In genomic region chrX:11148401-11148800, GRCh38 we compare ENCODE assay signal across 27 cellular contexts.
"Had no signal": no experiment of that assay in that cellular context is flagged by ENCODE, and none has a peak within 500 bp of the region (broad histone marks: within the 10 kb centered on the region; RNA-seq: fewer than 3 reads in every experiment).

No MANE protein-coding gene starts in this region.

- H3K36me3 ChIP-seq: stomach, suprapubic skin, thoracic aorta, thyroid gland, tibial artery, tibial nerve, transverse colon, upper lobe of left lung, upper lobe of right lung, uterus, vagina had no signal

- H3K27ac ChIP-seq: stomach, suprapubic skin, testis, thoracic aorta, tibial artery, tibial nerve, transverse colon, upper lobe of left lung, upper lobe of right lung, uterus, vagina had no signal

- H3K4me1 Mint-ChIP-seq: stimulated activated effector memory CD8-positive, alpha-beta T cell treated with anti-CD3 and anti-CD28 coated beads, Interleukin-12 subunit alpha, Interleukin-12 subunit beta, amount 100 ng/mL, for 72 hours; stimulated activated memory B cell treated with anti-CD40 and anti-IgM and Interleukin-4, amounts not matched to agents 10 μg/mL and 1 μg/mL and 100 μg/mL, for 72 hours; stimulated activated naive CD8-positive, alpha-beta T cell treated with anti-CD3 and anti-CD28 coated beads, Interleukin-15, amount 100 ng/mL, for 72 hours had no signal

- H3K9me3 Mint-ChIP-seq: stimulated activated effector memory CD8-positive, alpha-beta T cell treated with anti-CD3 and anti-CD28 coated beads, Interleukin-12 subunit alpha, Interleukin-12 subunit beta, amount 100 ng/mL, for 72 hours; stimulated activated memory B cell treated with anti-CD40 and anti-IgM and Interleukin-4, amounts not matched to agents 10 μg/mL and 1 μg/mL and 100 μg/mL, for 72 hours; stimulated activated naive CD8-positive, alpha-beta T cell treated with anti-CD3 and anti-CD28 coated beads, Interleukin-15, amount 100 ng/mL, for 72 hours; stimulated activated naive CD8-positive, alpha-beta T cell treated with anti-CD3 and anti-CD28 coated beads, Interleukin-15, Interleukin-2, amounts not matched to agents 100 ng/mL and 50 ng/mL, for 24 hours; type B pancreatic cell had no signal

- H3K9me3 ChIP-seq: stomach, suprapubic skin, testis, thoracic aorta, thyroid gland, tibial artery, tibial nerve, transverse colon, upper lobe of left lung, upper lobe of right lung, uterus, vagina had no signal

- H3K27me3 Mint-ChIP-seq: stimulated activated memory B cell treated with anti-CD40 and anti-IgM and Interleukin-4, amounts not matched to agents 10 μg/mL and 1 μg/mL and 100 μg/mL, for 72 hours; stimulated activated naive CD8-positive, alpha-beta T cell treated with anti-CD3 and anti-CD28 coated beads, Interleukin-15, amount 100 ng/mL, for 72 hours; type B pancreatic cell had no signal

- H3K27me3 ChIP-seq: suprapubic skin, testis, thyroid gland, tibial artery, transverse colon, upper lobe of left lung, upper lobe of right lung, uterus, vagina had no signal

- ATAC-seq: stimulated activated effector memory CD8-positive, alpha-beta T cell treated with anti-CD3 and anti-CD28 coated beads, Interleukin-12 subunit alpha, Interleukin-12 subunit beta, amount 100 ng/mL, for 72 hours; stimulated activated memory B cell treated with anti-CD40 and anti-IgM and Interleukin-4, amounts not matched to agents 10 μg/mL and 1 μg/mL and 100 μg/mL, for 72 hours; stimulated activated naive CD8-positive, alpha-beta T cell treated with anti-CD3 and anti-CD28 coated beads, Interleukin-15, amount 100 ng/mL, for 72 hours; stimulated activated naive CD8-positive, alpha-beta T cell treated with anti-CD3 and anti-CD28 coated beads, Interleukin-15, Interleukin-2, amounts not matched to agents 100 U/mL and 50 U/mL, for 24 hours; upper lobe of right lung had no signal

- H3K4me1 ChIP-seq: testis, tibial artery, tibial nerve, upper lobe of right lung, uterus, vagina had no signal

- H3K4me3 ChIP-seq: stomach, suprapubic skin, testis, thoracic aorta, thyroid gland, tibial artery, tibial nerve, transverse colon, upper lobe of left lung, upper lobe of right lung, uterus, vagina had no signal

- H3K27ac Mint-ChIP-seq: stimulated activated effector memory CD8-positive, alpha-beta T cell treated with anti-CD3 and anti-CD28 coated beads, Interleukin-12 subunit alpha, Interleukin-12 subunit beta, amount 100 ng/mL, for 72 hours; stimulated activated memory B cell treated with anti-CD40 and anti-IgM and Interleukin-4, amounts not matched to agents 10 μg/mL and 1 μg/mL and 100 μg/mL, for 72 hours; stimulated activated naive CD8-positive, alpha-beta T cell treated with anti-CD3 and anti-CD28 coated beads, Interleukin-15, amount 100 ng/mL, for 72 hours; stimulated activated naive CD8-positive, alpha-beta T cell treated with anti-CD3 and anti-CD28 coated beads, Interleukin-15, Interleukin-2, amounts not matched to agents 100 ng/mL and 50 ng/mL, for 24 hours; type B pancreatic cell had no signal

- DNase-seq: stimulated activated CD4-positive, alpha-beta T cell treated with anti-CD3 and anti-CD28 coated beads, Interleukin-2, amount 100 ng/mL, for 48 hours; stimulated activated CD4-positive, alpha-beta T cell treated with anti-CD3 and anti-CD28 coated beads, Interleukin-4, amount 100 ng/mL, for 1 hour; stimulated activated CD4-positive, alpha-beta T cell treated with anti-CD3 and anti-CD28 coated beads, Interleukin-4, amount 100 ng/mL, for 24 hours; stimulated activated CD4-positive, alpha-beta T cell treated with anti-CD3 and anti-CD28 coated beads, Interleukin-4, amount 100 ng/mL, for 4 hours; stimulated activated CD8-positive, alpha-beta memory T cell treated with anti-CD3 and anti-CD28 coated beads, Interleukin-4, amount 100 ng/mL, for 48 hours; stimulated activated naive CD4-positive, alpha-beta T cell; stimulated activated naive CD4-positive, alpha-beta T cell treated with Interleukin-2 at 50 U/mL for 16 hours; stimulated activated naive CD8-positive, alpha-beta T cell treated with anti-CD3 and anti-CD28 coated beads, Interleukin-15, amount 100 ng/mL, for 72 hours; stimulated activated naive CD8-positive, alpha-beta T cell treated with anti-CD3 and anti-CD28 coated beads, Interleukin-15, Interleukin-2, amounts not matched to agents 100 U/mL and 50 U/mL, for 24 hours; stomach; substantia nigra; testis; thyroid gland; tibial artery; transverse colon; trophoblast cell; upper lobe of left lung; upper lobe of right lung; uterus had no signal

- H3K4me3 Mint-ChIP-seq: stimulated activated effector memory CD8-positive, alpha-beta T cell treated with anti-CD3 and anti-CD28 coated beads, Interleukin-12 subunit alpha, Interleukin-12 subunit beta, amount 100 ng/mL, for 72 hours; stimulated activated memory B cell treated with anti-CD40 and anti-IgM and Interleukin-4, amounts not matched to agents 10 μg/mL and 1 μg/mL and 100 μg/mL, for 72 hours; stimulated activated naive CD8-positive, alpha-beta T cell treated with anti-CD3 and anti-CD28 coated beads, Interleukin-15, amount 100 ng/mL, for 72 hours; stimulated activated naive CD8-positive, alpha-beta T cell treated with anti-CD3 and anti-CD28 coated beads, Interleukin-15, Interleukin-2, amounts not matched to agents 100 ng/mL and 50 ng/mL, for 24 hours; type B pancreatic cell had no signal

- H3K36me3 Mint-ChIP-seq: stimulated activated effector memory CD8-positive, alpha-beta T cell treated with anti-CD3 and anti-CD28 coated beads, Interleukin-12 subunit alpha, Interleukin-12 subunit beta, amount 100 ng/mL, for 72 hours; stimulated activated memory B cell treated with anti-CD40 and anti-IgM and Interleukin-4, amounts not matched to agents 10 μg/mL and 1 μg/mL and 100 μg/mL, for 72 hours; type B pancreatic cell had no signal
